ENCODE assay signal across 8 cellular contexts in genomic region chr17:63446981-63447687, GRCh38. TPM values are rescaled to one million over a fixed set of nuclear protein-coding genes. Genes with fewer than 3 reads are reported as not detected.
A peak's percentile ranks its signal among the peaks of the same experiment; 100 is the strongest.
DNase-seq lines count a peak whose midpoint lies in the region; ATAC-seq, FAIRE-seq and TF ChIP-seq lines count a peak whose summit lies in the region.

No MANE protein-coding gene starts in this region.

- no peak for FAIRE-seq in H54 (lab: Jason Lieb, UNC)

- TF ChIP-seq CTCF in adrenal gland (IDR thresholded peaks at IDR 0.05): no peak

- H3K9me3 ChIP-seq in adrenal gland (replicated peaks in 1 of 3): no peaks in the 10 kb centered on the region

- WGBS in adrenal gland, 4 donors: 56 to 88% (median 63%) methylated on average over 9 to 29 of the region's 29 CpGs

- peak overlapping the region in 4 of 5 donors; percentile 62 to 89 (median 74) for H3K27ac ChIP-seq in adrenal gland

- no peaks in the 10 kb centered on the region for H3K36me3 ChIP-seq in adrenal gland (replicated peaks in 1 of 2)

- H3K4me3 ChIP-seq in adrenal gland: peak overlapping the region in 1 of 4 donors; percentile 92

- TF ChIP-seq POLR2A in adrenal gland (IDR thresholded peaks at IDR 0.05) (no peak), H54 (IDR thresholded peaks at IDR 0.05; ENCODE audit: low read depth, low read length) (no peak)

- peaks cover 14 to 41% of the 10 kb centered on the region in 2 donors for H3K4me1 ChIP-seq in adrenal gland (replicated peaks in 1 of 2)

- peak; percentile 51 to 73 for DNase-seq in SHP77 (lab: John Stamatoyannopoulos, UW)
- peak in 3 of 7 donors; percentile 19 to 81 (median 32) for DNase-seq in adrenal gland
- peak; percentile 56 for DNase-seq in iPS-NIHi11 (ENCODE audit: low spot score)
- peak; percentile 36 to 48 for DNase-seq in stimulated activated CD4-positive, alpha-beta T cell treated with anti-CD3 and anti-CD28 coated beads, Interleukin-2, amount 100 ng/mL, for 48 hours
- DNase-seq in H54 (ENCODE audit: insufficient read length, low spot score): no peak
- no peak for DNase-seq in AG08396 (ENCODE audit: low spot score)

- ATAC-seq in GM18498 (IDR thresholded peaks at IDR 0.05; ENCODE audit: unreplicated experiment) (peak; percentile 19), HG03342 (IDR thresholded peaks at IDR 0.05; ENCODE audit: unreplicated experiment) (peak; percentile 5)

- no peaks in the 10 kb centered on the region for H3K27me3 ChIP-seq in adrenal gland

- intact Hi-C loops in adrenal gland (cut with DNase I): no loop called here

RNA-seq across cellular contexts. Expression of gene CYB561, which starts 1.0 kb away (rescaled TPM):
- 100 to 1,000 TPM in 2 of 8 donors, 10 to 100 TPM in 6; 38.7 to 195 (median 68.4) TPM for total RNA-seq in adrenal gland
- polyA plus RNA-seq in adrenal gland: 100 to 1,000 TPM in 2 of 3 donors, 10 to 100 TPM in 1; 38.8 to 116 (median 113) TPM

RNA-seq across cellular contexts. Expression of gene ACE, which starts 29.7 kb away (rescaled TPM):
- 10 to 100 TPM in 6 of 8 donors, 1 to 10 TPM in 2; 3.3 to 49.7 (median 12.2) TPM for total RNA-seq in adrenal gland
- polyA plus RNA-seq in adrenal gland: 10 to 100 TPM in 2 of 3 donors, 1 to 10 TPM in 1; 7.7 to 34.0 (median 16.1) TPM

Comparison
In these comparisons a context has a peak if more than half of its experiments do, and no peak if none do; other contexts are left out.
1. DNase-seq: peak in SHP77 (2 of 2), iPS-NIHi11 (single experiment) and stimulated activated CD4-positive, alpha-beta T cell treated with anti-CD3 and anti-CD28 coated beads, Interleukin-2, amount 100 ng/mL, for 48 hours (2 of 2); none in H54 (single experiment) and AG08396 (single experiment).